26 cellular contexts compared by ENCODE assay signal in the genomic region with DNA sequence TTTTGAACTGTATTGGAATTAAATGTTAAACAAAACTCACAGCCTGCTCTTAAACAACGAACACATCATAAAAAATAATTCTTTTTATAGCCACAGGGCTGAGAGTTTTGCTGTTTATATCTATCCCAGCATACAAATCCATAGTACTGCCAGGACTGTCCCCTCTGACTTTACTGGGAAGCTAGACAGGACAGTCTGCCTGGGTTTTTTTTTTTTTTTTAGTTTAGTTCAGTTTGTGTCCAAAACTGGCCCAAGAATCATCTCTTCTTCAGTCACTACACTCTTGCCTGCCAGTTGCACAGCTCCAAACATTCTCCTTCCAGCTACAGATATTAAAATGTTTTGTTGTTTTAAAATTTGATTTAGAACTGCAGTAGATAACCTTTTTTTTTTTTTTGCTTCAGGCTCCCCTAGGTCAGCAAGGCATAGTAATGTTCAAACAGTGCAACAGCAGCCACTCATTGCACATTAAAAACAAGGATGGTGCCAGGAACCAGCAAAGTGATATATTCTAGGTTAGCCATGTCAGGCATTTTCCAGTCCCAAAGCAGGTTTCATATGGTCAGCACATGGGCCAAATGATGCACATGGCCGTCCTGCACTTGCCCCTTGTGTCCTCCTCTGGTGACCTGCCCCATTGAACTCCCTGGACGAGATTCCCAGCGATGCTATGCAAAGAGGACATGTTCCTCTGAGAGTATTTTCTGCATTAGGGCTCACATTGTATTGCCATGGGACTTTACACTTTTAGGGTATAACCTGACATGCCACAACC.
"Had no signal": no experiment of that assay in that cellular context is flagged by ENCODE, and none has a peak within 500 bp of the region (broad histone marks: within the 10 kb centered on the region; RNA-seq: fewer than 3 reads in every experiment).

No MANE protein-coding gene starts in this region.

- FAIRE-seq: bronchial epithelial cell, keratinocyte had no signal

- H3K27me3 ChIP-seq: sigmoid colon, testis had no signal

- H3K9me3 ChIP-seq: mucosa of descending colon, sigmoid colon, testis had no signal

- H3K4me1 ChIP-seq: testis had no signal

- H3K4me3 ChIP-seq: mucosa of descending colon, sigmoid colon, smooth muscle cell, testis had no signal

- H3K36me3 ChIP-seq: sigmoid colon had no signal

- DNase-seq: activated CD4-positive, alpha-beta T cell treated with anti-CD3 and anti-CD28 coated beads, Interleukin-2, amount 50 U/mL, for 4 hours; activated CD8-positive, alpha-beta memory T cell treated with anti-CD3 and anti-CD28 coated beads for 24 hours; activated CD8-positive, alpha-beta memory T cell treated with anti-CD3 and anti-CD28 coated beads, Interleukin-2, amount 50 U/mL, for 4 hours; activated naive CD4-positive, alpha-beta T cell; activated T-cell treated with anti-CD3 and anti-CD28 coated beads, Interleukin-2, amount 50 U/mL, for 24 hours; cerebellar nuclear complex; cortex of kidney; endodermal cell; mucosa of descending colon; occipital lobe; sigmoid colon; stimulated activated CD4-positive, alpha-beta T cell treated with anti-CD3 and anti-CD28 coated beads, Interleukin-15, amount 100 ng/mL, for 24 hours; stimulated activated CD4-positive, alpha-beta T cell treated with anti-CD3 and anti-CD28 coated beads, Interleukin-2, amount 100 ng/mL, for 48 hours; stimulated activated CD8-positive, alpha-beta memory T cell treated with anti-CD3 and anti-CD28 coated beads, Interleukin-4, amount 100 ng/mL, for 48 hours; stimulated activated naive B cell treated with anti-CD40 and anti-IgM and Interleukin-4, amounts not matched to agents 10 μg/mL and 1 μg/mL and 100 μg/mL, for 72 hours; T-helper 1 cell; T-helper 9 cell; testis; trophoblast cell had no signal

- H3K27ac ChIP-seq: epithelial cell of prostate, testis had no signal

- ATAC-seq: activated T-helper 17 cell treated with anti-CD3 and anti-CD28 coated beads, Interleukin-2, amount 50 U/mL, for 72 hours; left lobe of liver; mucosa of descending colon; stimulated activated naive B cell treated with anti-CD40 and anti-IgM and Interleukin-4, amounts not matched to agents 10 μg/mL and 1 μg/mL and 100 μg/mL, for 72 hours; WTC11 had no signal
